In the genomic region with DNA sequence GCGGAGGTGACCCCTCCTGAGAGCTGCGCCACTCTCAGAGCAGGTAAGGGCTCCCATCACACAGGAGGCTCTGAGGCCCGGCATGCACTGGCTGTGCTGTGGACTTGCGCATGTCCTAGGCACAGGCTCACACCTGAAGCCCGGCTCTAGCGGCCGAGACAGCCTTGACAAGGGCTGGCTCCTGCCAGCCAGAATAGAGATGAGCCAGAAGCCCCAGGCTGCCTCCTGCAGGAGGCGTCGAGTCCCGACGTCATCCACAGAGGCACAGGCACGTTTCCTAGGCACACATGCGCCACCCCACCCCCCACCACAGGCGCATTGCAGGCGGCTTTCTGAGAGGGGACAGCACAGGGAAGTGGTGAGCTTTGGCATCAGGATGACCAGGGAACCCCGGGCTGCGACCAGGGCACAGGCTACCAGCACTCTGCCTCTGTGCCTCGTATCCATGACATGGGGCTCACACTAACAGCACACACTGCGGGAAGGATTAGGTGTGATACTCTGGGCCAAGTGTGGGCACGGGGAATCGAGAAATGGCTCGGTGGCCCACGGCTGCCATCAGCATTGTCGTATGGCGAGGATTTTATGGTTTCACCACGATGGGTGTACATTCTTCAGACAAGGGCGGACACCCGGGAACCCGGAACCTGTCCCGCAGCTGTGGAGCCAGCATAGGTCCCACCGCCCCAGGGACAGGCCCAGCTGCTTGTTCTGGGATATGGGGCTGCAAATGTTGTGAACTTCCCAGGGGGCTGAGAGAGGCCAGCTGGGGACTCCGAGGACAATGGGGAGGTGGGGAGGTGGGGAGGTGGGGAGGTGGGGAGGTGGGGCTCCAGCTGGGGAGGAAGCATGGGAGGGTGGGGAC, we compare ENCODE assay signal across 27 cellular contexts.
DNase-seq lines count a peak whose midpoint lies in the region; ATAC-seq and TF ChIP-seq lines count a peak whose summit lies in the region.
"Had no signal": no experiment of that assay in that cellular context is flagged by ENCODE, and none has a peak within 500 bp of the region (broad histone marks: within the 10 kb centered on the region; RNA-seq: fewer than 3 reads in every experiment).

No MANE protein-coding gene starts in this region.

- H3K14ac ChIP-seq in H9 (ENCODE audit: insufficient read depth, low read length), result no peak overlapping the region

- no peaks in the 10 kb centered on the region for H3K79me1 ChIP-seq in H9 (ENCODE audit: insufficient read depth, low read depth, low read length, poor library complexity, severe bottlenecking)

- H2BK20ac ChIP-seq in H9 (ENCODE audit: low read depth, low read length, poor library complexity, severe bottlenecking), result no peak overlapping the region

- no peaks in the 10 kb centered on the region for H3K9me3 ChIP-seq in H9 (ENCODE audit: control insufficient read depth, low read depth, low read length)
- H3K9me3 ChIP-seq in endodermal cell (ENCODE audit: control insufficient read depth, low read length), result peaks cover 13% of the 10 kb centered on the region
- no peaks in the 10 kb centered on the region for H3K9me3 ChIP-seq in neural progenitor cell (ENCODE audit: low read depth)
- H3K9me3 ChIP-seq: esophagus muscularis mucosa, ovary, SK-N-SH had no signal

- H4K5ac ChIP-seq in H9 (ENCODE audit: insufficient read length, low read depth, low read length), result no peak overlapping the region

- H3T11ph ChIP-seq in H9 (ENCODE audit: low read length), result no peak overlapping the region

- H3K27ac Mint-ChIP-seq in CD14-positive monocyte, result peak overlapping the region in 1 of 7 donors; percentile 67
- no peak overlapping the region for H3K27ac Mint-ChIP-seq in H9
- H3K27ac Mint-ChIP-seq in endodermal cell, result no peak overlapping the region
- peak overlapping the region; percentile 42 for H3K27ac Mint-ChIP-seq in neural progenitor cell
- no peak overlapping the region for H3K27ac Mint-ChIP-seq in activated CD4-positive, alpha-beta memory T cell treated with anti-CD3 and anti-CD28 coated beads for 36 hours
- H3K27ac Mint-ChIP-seq: activated CD8-positive, alpha-beta T cell treated with anti-CD3 and anti-CD28 coated beads, Interleukin-2, amount 10 ng/mL, durations not matched to agents 7 days and 5 days; activated naive CD8-positive, alpha-beta T cell; naive thymus-derived CD8-positive, alpha-beta T cell; T-helper 1 cell treated with Interleukin-12 subunit alpha and Interleukin-12 subunit beta and Interleukin-4 antibody, amounts not matched to agents 30 μg/mL and 1 μg/mL, for 36 hours had no signal

- intact Hi-C loops in CD14-positive monocyte (cut with micrococcal nuclease), result no loop called here
- intact Hi-C loops in activated CD4-positive, alpha-beta memory T cell treated with anti-CD3 and anti-CD28 coated beads for 36 hours (cut with micrococcal nuclease), result no loop called here

- DNase-seq in CD14-positive monocyte (ENCODE audit: low spot score) (peak; percentile 27), H9 (peak; percentile 76), endodermal cell (peak; percentile 70), neural progenitor cell (ENCODE audit: low spot score) (no peak), SK-N-DZ (ENCODE audit: low spot score) (no peak)
- DNase-seq in activated CD4-positive, alpha-beta memory T cell treated with anti-CD3 and anti-CD28 coated beads for 36 hours, result no peak
- DNase-seq: activated CD4-positive, CD25-positive, alpha-beta regulatory T cell treated with anti-CD3 and anti-CD28 coated beads, Interleukin-2, amount 50 U/mL, for 72 hours; activated CD8-positive, alpha-beta T cell treated with anti-CD3 and anti-CD28 coated beads, Interleukin-2, amount 10 ng/mL, durations not matched to agents 7 days and 5 days; activated T-cell treated with anti-CD3 and anti-CD28 coated beads for 4 hours; anterior cingulate cortex; C1 segment of cervical spinal cord; cortex of kidney; DND-41; HCEC 1CT; Karpas-422; NCI-H1436; NCI-H748 treated with DMSO at 0.1 percent for 48 hours; SK-N-SH; trophoblast cell had no signal

- no peaks in the 10 kb centered on the region for H3K36me3 ChIP-seq in endodermal cell (ENCODE audit: control insufficient read depth, insufficient read depth, low read length)
- H3K36me3 ChIP-seq in neural progenitor cell, result no peaks in the 10 kb centered on the region
- H3K36me3 ChIP-seq: esophagus muscularis mucosa, ovary had no signal

- H3K4me2 ChIP-seq in H9 (ENCODE audit: insufficient read depth, insufficient read length, low read length), result no peak overlapping the region
- no peak overlapping the region for H3K4me2 ChIP-seq in neural progenitor cell
- H3K4me2 ChIP-seq: hepatocyte, SK-N-SH had no signal

- ATAC-seq in HG02852 (IDR thresholded peaks at IDR 0.05; ENCODE audit: unreplicated experiment), result no peak
- ATAC-seq: activated CD8-positive, alpha-beta T cell treated with anti-CD3 and anti-CD28 coated beads, Interleukin-2, amount 10 ng/mL, durations not matched to agents 7 days and 5 days; GM12878; naive thymus-derived CD8-positive, alpha-beta T cell had no signal

- POLR2A ChIA-PET in activated CD4-positive, alpha-beta memory T cell treated with anti-CD3 and anti-CD28 coated beads for 36 hours (lab: Charles Lee), result no interaction called here

- H3K27me3 ChIP-seq in H9 (ENCODE audit: insufficient read depth, low read length) (no peaks in the 10 kb centered on the region; the same call in 1 of the 2 replicates), endodermal cell (ENCODE audit: control insufficient read depth, insufficient read depth, low read length, poor library complexity, severe bottlenecking) (no peaks in the 10 kb centered on the region), neural progenitor cell (no peaks in the 10 kb centered on the region)
- H3K27me3 ChIP-seq: ovary had no signal

- H3K23me2 ChIP-seq in H9 (ENCODE audit: insufficient read length, low read depth, low read length, poor library complexity, severe bottlenecking), result no peaks in the 10 kb centered on the region

- no peak overlapping the region for H3K23ac ChIP-seq in H9 (ENCODE audit: insufficient read length, low read depth, low read length)

- H4K8ac ChIP-seq in H9 (replicated peaks; ENCODE audit: insufficient read length, low read depth, low read length), result no peak overlapping the region

- H3K36me3 Mint-ChIP-seq in CD14-positive monocyte (no peaks in the 10 kb centered on the region), H9 (ENCODE audit: insufficient read depth in 1 of 3, low read depth in 3 of 3) (no peaks in the 10 kb centered on the region; a peak in 1 of 7 replicates), endodermal cell (ENCODE audit: low read depth) (no peaks in the 10 kb centered on the region), neural progenitor cell (no peaks in the 10 kb centered on the region)
- no peaks in the 10 kb centered on the region for H3K36me3 Mint-ChIP-seq in activated CD4-positive, alpha-beta memory T cell treated with anti-CD3 and anti-CD28 coated beads for 36 hours
- H3K36me3 Mint-ChIP-seq: activated naive CD8-positive, alpha-beta T cell; naive thymus-derived CD8-positive, alpha-beta T cell had no signal

- H3K56ac ChIP-seq in H9 (ENCODE audit: insufficient read length, low read depth, low read length), result no peak overlapping the region

- no peak overlapping the region for H2AFZ ChIP-seq in H9 (ENCODE audit: low read length)
- H2AFZ ChIP-seq in neural progenitor cell (replicated peaks), result no peak overlapping the region
- H2AFZ ChIP-seq: hepatocyte had no signal

- TF ChIP-seq CTCF in CD14-positive monocyte (IDR thresholded peaks at IDR 0.05) (no peak), H9 (conservative IDR thresholded peaks at IDR 0.05) (peak; percentile 45), endodermal cell (conservative IDR thresholded peaks at IDR 0.05) (peak; percentile 51), neural progenitor cell (IDR thresholded peaks at IDR 0.05) (no peak)

- no peak overlapping the region for H3K4me3 ChIP-seq in endodermal cell (ENCODE audit: low read length)
- H3K4me3 ChIP-seq in neural progenitor cell, result no peak overlapping the region
- H3K4me3 ChIP-seq: esophagus muscularis mucosa, GM12878, hepatocyte, ovary had no signal

- peaks cover 1 to 13% (median 12%) of the 10 kb centered on the region in 3 donors for H3K27me3 Mint-ChIP-seq in CD14-positive monocyte (ENCODE audit: low read depth in 3 of 3)
- H3K27me3 Mint-ChIP-seq in H9 (ENCODE audit: low read depth), result peaks cover 14% of the 10 kb centered on the region
- peaks cover 5% of the 10 kb centered on the region for H3K27me3 Mint-ChIP-seq in endodermal cell (ENCODE audit: insufficient read depth)
- H3K27me3 Mint-ChIP-seq in neural progenitor cell (ENCODE audit: insufficient read depth, low read depth), result peaks cover 14% of the 10 kb centered on the region
- peaks cover 7% of the 10 kb centered on the region for H3K27me3 Mint-ChIP-seq in activated CD4-positive, alpha-beta memory T cell treated with anti-CD3 and anti-CD28 coated beads for 36 hours

- no peak overlapping the region for H2BK15ac ChIP-seq in H9 (ENCODE audit: low read depth, low read length)

- H4K91ac ChIP-seq in H9 (ENCODE audit: insufficient read length, low read depth, low read length), result no peak overlapping the region

- no peak overlapping the region for H3K4ac ChIP-seq in H9 (ENCODE audit: low read depth, low read length)

- no peaks in the 10 kb centered on the region for H3F3A ChIP-seq in neural progenitor cell (ENCODE audit: low read depth)

- no peak overlapping the region for H3K18ac ChIP-seq in H9 (ENCODE audit: insufficient read length, low read depth, low read length)

- H3K9me3 Mint-ChIP-seq in CD14-positive monocyte (peaks cover 7 to 15% (median 12%) of the 10 kb centered on the region in 7 donors), H9 (peaks cover 2 to 6% of the 10 kb centered on the region in 2 experiments; a peak in 4 of 5 replicates), endodermal cell (peaks cover 12% of the 10 kb centered on the region), neural progenitor cell (peaks cover 2% of the 10 kb centered on the region)
- H3K9me3 Mint-ChIP-seq in activated CD4-positive, alpha-beta memory T cell treated with anti-CD3 and anti-CD28 coated beads for 36 hours, result peaks cover 10% of the 10 kb centered on the region

- H3K4me1 Mint-ChIP-seq in CD14-positive monocyte, result peaks cover 4% of the 10 kb centered on the region
- H3K4me1 Mint-ChIP-seq in H9, result peaks cover 5 to 15% of the 10 kb centered on the region in 2 experiments; a peak in 2 of 4 replicates
- peaks cover 8% of the 10 kb centered on the region for H3K4me1 Mint-ChIP-seq in endodermal cell
- H3K4me1 Mint-ChIP-seq in neural progenitor cell, result peaks cover 17% of the 10 kb centered on the region
- H3K4me1 Mint-ChIP-seq in activated CD4-positive, alpha-beta memory T cell treated with anti-CD3 and anti-CD28 coated beads for 36 hours (ENCODE audit: low read depth), result no peaks in the 10 kb centered on the region
- H3K4me1 Mint-ChIP-seq: naive thymus-derived CD8-positive, alpha-beta T cell had no signal

- H3K27ac ChIP-seq in H9 (ENCODE audit: insufficient read length, low read depth, low read length), result no peak overlapping the region
- no peak overlapping the region for H3K27ac ChIP-seq in endodermal cell (ENCODE audit: low read depth, low read length)
- H3K27ac ChIP-seq in neural progenitor cell, result no peak overlapping the region
- H3K27ac ChIP-seq: esophagus muscularis mucosa, hepatocyte, ovary had no signal

- H3K4me3 Mint-ChIP-seq in CD14-positive monocyte (no peak overlapping the region), H9 (no peak overlapping the region), endodermal cell (no peak overlapping the region), neural progenitor cell (no peak overlapping the region)
- H3K4me3 Mint-ChIP-seq in activated CD4-positive, alpha-beta memory T cell treated with anti-CD3 and anti-CD28 coated beads for 36 hours, result no peak overlapping the region
- H3K4me3 Mint-ChIP-seq: activated CD8-positive, alpha-beta T cell treated with anti-CD3 and anti-CD28 coated beads, Interleukin-2, amount 10 ng/mL, durations not matched to agents 7 days and 5 days; activated naive CD8-positive, alpha-beta T cell; naive thymus-derived CD8-positive, alpha-beta T cell; T-helper 1 cell treated with Interleukin-12 subunit alpha and Interleukin-12 subunit beta and Interleukin-4 antibody, amounts not matched to agents 30 μg/mL and 1 μg/mL, for 36 hours had no signal

- no peak overlapping the region for H2AK5ac ChIP-seq in H9 (ENCODE audit: insufficient read length, low read length)

- no peaks in the 10 kb centered on the region for H3K4me1 ChIP-seq in H9 (ENCODE audit: insufficient read depth, low read length)
- H3K4me1 ChIP-seq in endodermal cell (ENCODE audit: control insufficient read depth, insufficient read depth, low read length), result no peaks in the 10 kb centered on the region
- no peaks in the 10 kb centered on the region for H3K4me1 ChIP-seq in neural progenitor cell

- H3K79me2 ChIP-seq in H9 (ENCODE audit: insufficient read depth, low read length) (no peaks in the 10 kb centered on the region), neural progenitor cell (ENCODE audit: low read depth) (no peaks in the 10 kb centered on the region)
- H3K79me2 ChIP-seq: hepatocyte had no signal

- H2BK120ac ChIP-seq in H9 (ENCODE audit: low read depth, low read length, poor library complexity, severe bottlenecking), result no peak overlapping the region

- H4K20me1 ChIP-seq in H9 (ENCODE audit: control insufficient read depth, insufficient read depth, insufficient read length) (no peaks in the 10 kb centered on the region), neural progenitor cell (ENCODE audit: low read depth) (no peaks in the 10 kb centered on the region)

- no peak overlapping the region for H3K9ac ChIP-seq in H9 (ENCODE audit: extremely low read depth, insufficient read length, low read length)
- H3K9ac ChIP-seq in endodermal cell (ENCODE audit: extremely low read depth, low read length, poor library complexity, severe bottlenecking), result no peak overlapping the region
- H3K9ac ChIP-seq in neural progenitor cell, result no peak overlapping the region
- H3K9ac ChIP-seq: SK-N-SH had no signal

- CTCF ChIA-PET in activated CD4-positive, alpha-beta memory T cell treated with anti-CD3 and anti-CD28 coated beads for 36 hours (lab: Charles Lee), result no interaction called here

- H2BK12ac ChIP-seq in H9 (ENCODE audit: insufficient read length, low read depth, low read length), result no peak overlapping the region

- WGBS in H9 (ENCODE audit: extremely low coverage, insufficient read length, low lambda C conversion rate), result no CpG with 5 or more reads among the region's 32 CpGs
- 83 to 85% methylated on average over 17 to 32 of the region's 32 CpGs for WGBS in endodermal cell (ENCODE audit: insufficient coverage in 1 of 2, insufficient read length in 1 of 2), 2 experiments

- no peak overlapping the region for H2BK5ac ChIP-seq in H9 (ENCODE audit: insufficient read length, low read length)

Comparison
In these comparisons a context has a peak if more than half of its experiments do, and no peak if none do; other contexts are left out.
1. DNase-seq: peak in CD14-positive monocyte (single experiment), H9 (single experiment) and endodermal cell (single experiment); none in neural progenitor cell (single experiment), SK-N-DZ (single experiment) and activated CD4-positive, alpha-beta memory T cell treated with anti-CD3 and anti-CD28 coated beads for 36 hours (single experiment).
2. CTCF ChIP-seq: peak in H9 (single experiment) and endodermal cell (single experiment); none in CD14-positive monocyte (single experiment) and neural progenitor cell (single experiment).